In genomic region chr2:117956036-117956791, GRCh38 we compare ENCODE assay signal across 21 cellular contexts. TPM values are rescaled to one million over a fixed set of nuclear protein-coding genes. Genes with fewer than 3 reads are reported as not detected.
DNase-seq lines count a peak whose midpoint lies in the region; ATAC-seq and TF ChIP-seq lines count a peak whose summit lies in the region.
"Had no signal": no experiment of that assay in that cellular context is flagged by ENCODE, and none has a peak within 500 bp of the region (broad histone marks: within the 10 kb centered on the region; RNA-seq: fewer than 3 reads in every experiment).

No MANE protein-coding gene starts in this region.

- H3K36me3 ChIP-seq in cardiac muscle cell: peaks cover 40% of the 10 kb centered on the region
- H3K36me3 ChIP-seq: uterus had no signal

- H3K4me1 ChIP-seq in cardiac muscle cell (ENCODE audit: low read depth): no peaks in the 10 kb centered on the region
- H3K4me1 ChIP-seq: esophagus muscularis mucosa, uterus had no signal

- no peaks in the 10 kb centered on the region for H3K27me3 ChIP-seq in cardiac muscle cell
- H3K27me3 ChIP-seq: esophagus muscularis mucosa, neutrophil, uterus had no signal

- in situ Hi-C loops in SK-MEL-5 (cut with HindIII; ENCODE audit: low pct_unique_long_range_greater_than_20kb, low sequenced_read_pairs): no loop called here

- no peaks in the 10 kb centered on the region for H3K9me3 ChIP-seq in cardiac muscle cell (ENCODE audit: low read depth)
- H3K9me3 ChIP-seq: esophagus muscularis mucosa, neutrophil, uterus had no signal

- H3K4me3 ChIP-seq in cardiac muscle cell (no peak overlapping the region), fibroblast of villous mesenchyme (ENCODE audit: low read depth, low read length) (no peak overlapping the region)
- H3K4me3 ChIP-seq: esophagus muscularis mucosa, uterus had no signal

- intact Hi-C loops in Right ventricle myocardium superior (cut with DNase I): no loop called here

- no peak for ATAC-seq in Right ventricle myocardium superior (ENCODE audit: poor library complexity)
- no peak for ATAC-seq in HG03571 (IDR thresholded peaks at IDR 0.05; ENCODE audit: unreplicated experiment)
- ATAC-seq: Right ventricle myocardium inferior; stimulated activated memory B cell treated with anti-CD40 and anti-IgM and Interleukin-4, amounts not matched to agents 10 μg/mL and 1 μg/mL and 100 μg/mL, for 72 hours had no signal

- H3K27ac ChIP-seq in cardiac muscle cell: no peak overlapping the region
- H3K27ac ChIP-seq: esophagus muscularis mucosa, neutrophil, uterus had no signal

- TF ChIP-seq CTCF in cardiac muscle cell (IDR thresholded peaks at IDR 0.05; ENCODE audit: low read depth, low read length): peak; percentile 7
- peak; percentile 25 for TF ChIP-seq CTCF in fibroblast of villous mesenchyme (IDR thresholded peaks at IDR 0.05; ENCODE audit: insufficient read depth, low read depth, low read length)

- no peak for DNase-seq in cardiac muscle cell (ENCODE audit: low read depth in 1 of 2, low spot score in 1 of 2)
- no peak for DNase-seq in Right ventricle myocardium superior
- peak; percentile 38 for DNase-seq in SK-MEL-5 (ENCODE audit: low read depth, low spot score)
- DNase-seq in fibroblast of villous mesenchyme (ENCODE audit: low read depth): peak; percentile 80
- peak; percentile 27 for DNase-seq in superior temporal gyrus (ENCODE audit: extremely low spot score)
- no peak for DNase-seq in HK-2 (ENCODE audit: unreplicated experiment)
- DNase-seq in stimulated activated CD4-positive, alpha-beta T cell treated with anti-CD3 and anti-CD28 coated beads, Interleukin-4, amount 100 ng/mL, for 1 hour: no peak
- DNase-seq: activated CD4-positive, alpha-beta T cell treated with anti-CD3 and anti-CD28 coated beads, Interleukin-2, amount 50 U/mL, for 1 hour; activated naive CD8-positive, alpha-beta T cell treated with anti-CD3 and anti-CD28 coated beads for 36 hours; activated T-cell treated with anti-CD3 and anti-CD28 coated beads, Interleukin-2, amount 50 U/mL, for 24 hours; DMS 273 treated with DMSO at 0.1 percent for 48 hours; HCEC 1CT; NCI-H2081; NCI-H774; T1000; uterus had no signal

RNA-seq across cellular contexts. Expression of gene CCDC93, which starts 57.7 kb away (rescaled TPM):
- total RNA-seq in cardiac muscle cell (18.0 and 20.8 TPM in 2 replicates), Right ventricle myocardium superior (20.9 TPM), fibroblast of villous mesenchyme (21.9 and 28.1 TPM in 2 replicates)
- polyA plus RNA-seq in cardiac muscle cell: 16.9 and 17.0 TPM in 2 replicates
- total RNA-seq in SK-MEL-5 (2014; rRNA removed; shearing (Covaris generic)): 20.9 and 22.2 TPM in 2 replicates
- 8.6 and 40.2 TPM in 2 replicates for polyA plus RNA-seq in SK-MEL-5 (2015; cell fraction: cytosol; rRNA removed)
- polyA plus RNA-seq in SK-MEL-5 (2015; cell fraction: nucleus; rRNA removed): 301 and 357 TPM in 2 replicates

Comparison
In these comparisons a context has a peak if more than half of its experiments do, and no peak if none do; other contexts are left out.
1. DNase-seq: peak in SK-MEL-5 (single experiment), fibroblast of villous mesenchyme (single experiment) and superior temporal gyrus (single experiment); none in cardiac muscle cell (0 of 2), Right ventricle myocardium superior (single experiment), HK-2 (single experiment) and stimulated activated CD4-positive, alpha-beta T cell treated with anti-CD3 and anti-CD28 coated beads, Interleukin-4, amount 100 ng/mL, for 1 hour (single experiment).